In genomic region chr1:241716915-241717651, GRCh38 we compare ENCODE assay signal across 16 cellular contexts.
A peak's percentile ranks its signal among the peaks of the same experiment; 100 is the strongest.
DNase-seq lines count a peak whose midpoint lies in the region; ATAC-seq and TF ChIP-seq lines count a peak whose summit lies in the region.
"Had no signal": no experiment of that assay in that cellular context is flagged by ENCODE, and none has a peak within 500 bp of the region (broad histone marks: within the 10 kb centered on the region; RNA-seq: fewer than 3 reads in every experiment).

No MANE protein-coding gene starts in this region.

- intact Hi-C loops in dorsolateral prefrontal cortex (cut with DNase I) = no loop called here

- peak; percentile 6 to 23 for DNase-seq in activated CD8-positive, alpha-beta memory T cell treated with anti-CD3 and anti-CD28 coated beads for 4 hours (ENCODE audit: low read depth in 2 of 2)
- DNase-seq in activated CD8-positive, alpha-beta memory T cell treated with anti-CD3 and anti-CD28 coated beads for 24 hours = no peak
- DNase-seq in SK-N-DZ (ENCODE audit: low spot score) (peak; percentile 7), dorsolateral prefrontal cortex (peak in 2 of 10 donors; percentile 15 to 43), G401 (ENCODE audit: low spot score) (no peak), erythroblast (lab: John Stamatoyannopoulos, UW) (no peak)
- peak in 2 of 3 donors; percentile 4 to 8 for DNase-seq in stimulated activated CD4-positive, alpha-beta T cell treated with anti-CD3 and anti-CD28 coated beads, TNF-alpha, amount 100 ng/mL, for 48 hours (ENCODE audit: low read depth in 3 of 3)
- DNase-seq: brain microvascular endothelial cell, endodermal cell, left colon, NCI-H446 treated with DMSO at 0.1 percent for 48 hours, PC-9, right lobe of liver, upper lobe of right lung had no signal

- in situ Hi-C loops in G401 (cut with HindIII; ENCODE audit: low sequenced_read_pairs) = no loop called here

- no peak for ATAC-seq in GM18858 (IDR thresholded peaks at IDR 0.05; ENCODE audit: unreplicated experiment)
- ATAC-seq: left colon; natural killer cell treated with Interleukin-12 subunit alpha and Interleukin-12 subunit beta and Interleukin-15 and Interleukin-18, amount 100 ng/mL, for 72 hours; right lobe of liver had no signal

- TF ChIP-seq CTCF in dorsolateral prefrontal cortex (IDR thresholded peaks at IDR 0.05 in 54 of 56, conservative IDR thresholded peaks at IDR 0.05 in 2 of 56; ENCODE audit: low read depth in 1 of 56, partially characterized antibody in 56 of 56) = no peak

- H3K27ac ChIP-seq in dorsolateral prefrontal cortex = peak overlapping the region in 55 of 59 donors; percentile 7 to 88 (median 63)
- H3K27ac ChIP-seq: brain microvascular endothelial cell, PC-9, right lobe of liver, upper lobe of right lung had no signal

- H3K27me3 ChIP-seq in dorsolateral prefrontal cortex = no peaks in the 10 kb centered on the region
- H3K27me3 ChIP-seq: brain microvascular endothelial cell, right lobe of liver had no signal

- no peak overlapping the region for H3K4me3 ChIP-seq in dorsolateral prefrontal cortex
- H3K4me3 ChIP-seq: PC-9, right lobe of liver, upper lobe of right lung had no signal

- no peak for TF ChIP-seq POLR2A in erythroblast (IDR thresholded peaks at IDR 0.05; ENCODE audit: low read length)

Comparison
In these comparisons a context has a peak if more than half of its experiments do, and no peak if none do; other contexts are left out.
1. DNase-seq: peak in activated CD8-positive, alpha-beta memory T cell treated with anti-CD3 and anti-CD28 coated beads for 4 hours (2 of 2), SK-N-DZ (single experiment) and stimulated activated CD4-positive, alpha-beta T cell treated with anti-CD3 and anti-CD28 coated beads, TNF-alpha, amount 100 ng/mL, for 48 hours (2 of 3); none in activated CD8-positive, alpha-beta memory T cell treated with anti-CD3 and anti-CD28 coated beads for 24 hours (single experiment), G401 (single experiment) and erythroblast (0 of 2).